In the genomic region with DNA sequence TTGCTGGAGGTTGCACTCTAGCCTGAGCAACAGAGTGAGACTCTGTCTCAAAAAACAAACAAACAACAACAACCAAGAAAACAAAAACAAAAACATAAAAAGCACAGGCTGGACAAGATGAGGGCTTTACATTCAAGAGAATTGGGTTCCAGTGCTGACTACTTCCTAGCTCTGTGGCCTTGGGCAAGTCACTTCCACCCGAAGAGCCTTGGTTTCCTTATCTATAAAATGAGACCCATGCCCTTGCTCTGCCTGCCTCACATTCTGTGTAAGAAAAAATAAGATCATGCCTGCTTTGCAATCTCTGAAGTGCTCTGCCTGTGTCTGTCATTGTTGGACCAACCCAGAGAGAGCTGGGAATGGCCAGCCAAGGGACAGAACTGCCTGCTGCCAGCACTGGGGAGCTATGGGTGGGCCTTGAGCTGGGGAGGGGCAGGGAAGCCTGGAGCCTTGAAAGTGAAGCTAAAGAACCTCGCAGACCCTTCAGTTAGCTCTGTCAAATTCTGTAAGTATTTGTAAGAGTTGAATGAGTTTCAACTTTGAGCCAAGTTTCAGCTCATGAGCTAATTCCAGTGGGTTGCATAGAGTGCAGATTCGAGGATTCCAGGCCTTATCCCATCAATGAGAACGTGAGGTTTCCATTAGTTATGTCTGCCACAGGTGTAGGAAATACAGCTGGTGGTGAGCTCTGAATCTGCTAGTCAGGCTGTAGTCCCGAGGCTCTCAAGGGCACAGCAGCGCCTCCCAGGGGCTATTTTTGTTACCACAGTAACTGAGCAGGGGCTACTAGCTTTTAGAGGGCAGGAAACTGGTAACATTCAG, we compare ENCODE assay signal across 8 cellular contexts.
DNase-seq lines count a peak whose midpoint lies in the region; ATAC-seq and TF ChIP-seq lines count a peak whose summit lies in the region.

No MANE protein-coding gene starts in this region.

- H3K27ac ChIP-seq in left ventricle myocardium inferior (replicated peaks) (no peak overlapping the region), right cardiac atrium (ENCODE audit: low read length) (no peak overlapping the region)

- H3K9me3 ChIP-seq in left ventricle myocardium inferior (replicated peaks) (peaks cover 6% of the 10 kb centered on the region), right cardiac atrium (ENCODE audit: control insufficient read depth, low read length) (peaks cover 8% of the 10 kb centered on the region)

- POLR2A ChIA-PET in activated CD4-positive, alpha-beta T cell treated with anti-CD3 and anti-CD28 coated beads, Interleukin-2, amount 10 ng/mL, durations not matched to agents 7 days and 5 days (lab: Charles Lee) = no interaction called here

- intact Hi-C loops in left ventricle myocardium inferior (cut with micrococcal nuclease) (no loop called here), right cardiac atrium (cut with DNase I) (no loop called here)

- no peak for ATAC-seq in right cardiac atrium
- no peak for ATAC-seq in GM21515 (IDR thresholded peaks at IDR 0.05; ENCODE audit: unreplicated experiment)
- no peak for ATAC-seq in GM21529 (IDR thresholded peaks at IDR 0.05; ENCODE audit: unreplicated experiment)

- H3K36me3 Mint-ChIP-seq in activated CD4-positive, alpha-beta T cell treated with anti-CD3 and anti-CD28 coated beads, Interleukin-2, amount 10 ng/mL, durations not matched to agents 7 days and 5 days (ENCODE audit: low read depth) = no peaks in the 10 kb centered on the region

- H3K4me1 Mint-ChIP-seq in activated CD4-positive, alpha-beta T cell treated with anti-CD3 and anti-CD28 coated beads, Interleukin-2, amount 10 ng/mL, durations not matched to agents 7 days and 5 days = no peaks in the 10 kb centered on the region

- CTCF ChIA-PET in activated CD4-positive, alpha-beta T cell treated with anti-CD3 and anti-CD28 coated beads, Interleukin-2, amount 10 ng/mL, durations not matched to agents 7 days and 5 days (lab: Charles Lee) = interaction anchor here (0.5 to 1.6 kb wide), 8 partner anchors 9 to 407 kb away, joined by 3 to 12 read pairs (median 4); no protein-coding TSS in a partner anchor

- H3K27ac Mint-ChIP-seq in activated CD4-positive, alpha-beta T cell treated with anti-CD3 and anti-CD28 coated beads, Interleukin-2, amount 10 ng/mL, durations not matched to agents 7 days and 5 days = no peak overlapping the region

- H3K9me3 Mint-ChIP-seq in activated CD4-positive, alpha-beta T cell treated with anti-CD3 and anti-CD28 coated beads, Interleukin-2, amount 10 ng/mL, durations not matched to agents 7 days and 5 days = peaks cover 4% of the 10 kb centered on the region

- no peak for DNase-seq in left ventricle myocardium inferior
- DNase-seq in right cardiac atrium = no peak
- peak; percentile 75 for DNase-seq in NCI-H146 (lab: John Stamatoyannopoulos, UW)
- DNase-seq in activated CD4-positive, alpha-beta T cell treated with anti-CD3 and anti-CD28 coated beads, Interleukin-2, amount 10 ng/mL, durations not matched to agents 7 days and 5 days = peak; percentile 43
- peak; percentile 28 for DNase-seq in fibroblast of villous mesenchyme (ENCODE audit: low read depth)
- DNase-seq in stimulated activated CD4-positive, alpha-beta T cell treated with anti-CD3 and anti-CD28 coated beads, Interleukin-2, amount 100 ng/mL, for 24 hours = peak; percentile 33 to 62

- H3K36me3 ChIP-seq in left ventricle myocardium inferior = no peaks in the 10 kb centered on the region

- H3K4me1 ChIP-seq in left ventricle myocardium inferior (no peaks in the 10 kb centered on the region), right cardiac atrium (ENCODE audit: control insufficient read depth, insufficient read depth, low read length) (no peaks in the 10 kb centered on the region)

- 30% methylated on average over 6 of the region's 6 CpGs for WGBS in right cardiac atrium

- TF ChIP-seq CTCF in left ventricle myocardium inferior (IDR thresholded peaks at IDR 0.05; ENCODE audit: borderline replicate concordance) = peak; percentile 23
- TF ChIP-seq CTCF in fibroblast of villous mesenchyme (IDR thresholded peaks at IDR 0.05; ENCODE audit: insufficient read depth, low read depth, low read length) = peak; percentile 51

- H3K27me3 ChIP-seq in left ventricle myocardium inferior (ENCODE audit: low read depth) (peaks cover 76% of the 10 kb centered on the region), right cardiac atrium (ENCODE audit: control insufficient read depth, insufficient read depth) (no peaks in the 10 kb centered on the region)

- H3K4me3 Mint-ChIP-seq in activated CD4-positive, alpha-beta T cell treated with anti-CD3 and anti-CD28 coated beads, Interleukin-2, amount 10 ng/mL, durations not matched to agents 7 days and 5 days = no peak overlapping the region

- no peak overlapping the region for H3K4me3 ChIP-seq in left ventricle myocardium inferior
- H3K4me3 ChIP-seq in right cardiac atrium (ENCODE audit: low read length) = no peak overlapping the region
- H3K4me3 ChIP-seq in fibroblast of villous mesenchyme (ENCODE audit: low read depth, low read length) = no peak overlapping the region

- H3K27me3 Mint-ChIP-seq in activated CD4-positive, alpha-beta T cell treated with anti-CD3 and anti-CD28 coated beads, Interleukin-2, amount 10 ng/mL, durations not matched to agents 7 days and 5 days = peaks cover 16% of the 10 kb centered on the region

Comparison
In these comparisons a context has a peak if more than half of its experiments do, and no peak if none do; other contexts are left out.
1. DNase-seq: peak in NCI-H146 (single experiment), activated CD4-positive, alpha-beta T cell treated with anti-CD3 and anti-CD28 coated beads, Interleukin-2, amount 10 ng/mL, durations not matched to agents 7 days and 5 days (single experiment), fibroblast of villous mesenchyme (single experiment) and stimulated activated CD4-positive, alpha-beta T cell treated with anti-CD3 and anti-CD28 coated beads, Interleukin-2, amount 100 ng/mL, for 24 hours (2 of 2); none in left ventricle myocardium inferior (single experiment) and right cardiac atrium (0 of 3).